26 cellular contexts compared by ENCODE assay signal in the genomic region with DNA sequence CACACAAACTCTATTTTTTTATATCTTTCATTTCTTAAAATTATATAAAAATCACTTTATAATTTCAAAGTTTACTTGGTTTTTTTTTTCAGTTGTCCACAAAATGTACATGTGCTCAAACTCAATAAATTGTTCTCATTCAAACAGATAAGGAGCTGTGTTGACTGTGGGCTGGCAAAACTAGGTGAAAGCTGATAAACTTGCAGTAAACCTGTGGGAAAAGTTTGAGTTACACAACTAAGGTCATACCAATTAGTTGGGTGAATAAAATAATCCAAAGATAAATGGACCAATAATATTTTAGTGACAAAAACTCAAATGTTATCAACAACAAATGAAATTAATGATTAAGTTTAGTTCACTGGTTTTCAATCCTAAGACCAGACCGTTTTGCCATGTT. TPM values are rescaled to one million over a fixed set of nuclear protein-coding genes. Genes with fewer than 3 reads are reported as not detected.
DNase-seq lines count a peak whose midpoint lies in the region; ATAC-seq, FAIRE-seq and TF ChIP-seq lines count a peak whose summit lies in the region.
"Had no signal": no experiment of that assay in that cellular context is flagged by ENCODE, and none has a peak within 500 bp of the region (broad histone marks: within the 10 kb centered on the region; RNA-seq: fewer than 3 reads in every experiment).

No MANE protein-coding gene starts in this region.

- peak overlapping the region; percentile 12 for H3K9ac ChIP-seq in PC-3 (ENCODE audit: low read length)
- H3K9ac ChIP-seq in smooth muscle cell (ENCODE audit: low read depth): no peak overlapping the region

- no peaks in the 10 kb centered on the region for H4K20me1 ChIP-seq in PC-3 (ENCODE audit: low read length)
- H4K20me1 ChIP-seq in smooth muscle cell (ENCODE audit: low read depth): no peaks in the 10 kb centered on the region

- CTCF ChIA-PET in Calu3 (lab: Charles Lee) (interaction anchor here (0.8 to 1.0 kb wide), 2 partner anchors 11 to 22 kb away, joined by 3 to 4 read pairs; no protein-coding TSS in a partner anchor), PC-3 (lab: Charles Lee) (interaction anchor here (0.9 kb wide), 1 partner anchor 81 kb away, joined by 5 read pairs; no protein-coding TSS in a partner anchor)

- POLR2A ChIA-PET in PC-3 (lab: Charles Lee; ENCODE audit: unreplicated experiment): interaction anchor here (1.1 kb wide), 1 partner anchor 79 kb away, joined by 3 read pairs; no protein-coding TSS in a partner anchor

- FAIRE-seq in frontal cortex (lab: Jason Lieb, UNC): peak; percentile 42
- FAIRE-seq: GM12892, GM18507, K562 had no signal

- 53% methylated on average over 1 of the region's 1 CpG for WGBS in smooth muscle cell (ENCODE audit: low lambda C conversion rate)

- ATAC-seq in PC-3 (no peak), sciatic nerve (no peak), GM19035 (IDR thresholded peaks at IDR 0.05; ENCODE audit: unreplicated experiment) (no peak), GM21526 (IDR thresholded peaks at IDR 0.05; ENCODE audit: low FRiP score, unreplicated experiment) (no peak)
- ATAC-seq: HCT116, K562 had no signal

- H3K27ac Mint-ChIP-seq in Calu3 (ENCODE audit: unreplicated experiment): peak overlapping the region; percentile 13
- H3K27ac Mint-ChIP-seq in activated T-cell treated with anti-CD3 and anti-CD28 coated beads, Interleukin-2, amount 50 U/mL, for 24 hours: no peak overlapping the region
- H3K27ac Mint-ChIP-seq: CD4-positive, CD25-positive, alpha-beta regulatory T cell; CD8-positive, alpha-beta memory T cell; HFFc6 had no signal

- no peaks in the 10 kb centered on the region for H3K9me3 ChIP-seq in PC-3 (ENCODE audit: low read length)
- H3K9me3 ChIP-seq in smooth muscle cell (replicated peaks; ENCODE audit: low read depth): no peaks in the 10 kb centered on the region
- H3K9me3 ChIP-seq: BE2C, Caco-2 had no signal

- H3K36me3 ChIP-seq in PC-3 (ENCODE audit: low read depth, low read length): no peaks in the 10 kb centered on the region
- H3K36me3 ChIP-seq in smooth muscle cell (ENCODE audit: low read depth): no peaks in the 10 kb centered on the region
- H3K36me3 ChIP-seq: BE2C had no signal

- peaks cover 4% of the 10 kb centered on the region for H3K9me3 Mint-ChIP-seq in Calu3 (ENCODE audit: low read depth, unreplicated experiment)
- peaks cover 5% of the 10 kb centered on the region for H3K9me3 Mint-ChIP-seq in activated T-cell treated with anti-CD3 and anti-CD28 coated beads, Interleukin-2, amount 50 U/mL, for 24 hours

- BruUV-seq in Calu3 (replicated peaks; lab: Mats Ljungman, UMichigan): no TSS peak
- no TSS peak for BruUV-seq in PC-3 (replicated peaks; lab: Mats Ljungman, UMichigan)

- no peak for DNase-seq in Calu3
- no peak for DNase-seq in PC-3
- no peak for DNase-seq in frontal cortex (ENCODE audit: low spot score in 2 of 2)
- no peak for DNase-seq in smooth muscle cell (lab: John Stamatoyannopoulos, UW; ENCODE audit: unreplicated experiment)
- DNase-seq in sciatic nerve (ENCODE audit: low spot score): no peak
- DNase-seq in activated T-cell treated with anti-CD3 and anti-CD28 coated beads, Interleukin-2, amount 50 U/mL, for 24 hours: no peak
- DNase-seq: ACHN; BE2C; C1 segment of cervical spinal cord; CD4-positive, CD25-positive, alpha-beta regulatory T cell; CD8-positive, alpha-beta memory T cell; DMS153; DMS79; GOT3; H7; HFFc6 had no signal

- peak overlapping the region; percentile 67 for H3K27ac ChIP-seq in PC-3 (ENCODE audit: low read length)
- H3K27ac ChIP-seq in smooth muscle cell (ENCODE audit: low read depth): peak overlapping the region; percentile 61

- H3K4me1 ChIP-seq in PC-3 (ENCODE audit: insufficient read depth, low read length) (peaks cover 30% of the 10 kb centered on the region), smooth muscle cell (ENCODE audit: low read depth) (no peaks in the 10 kb centered on the region)
- H3K4me1 ChIP-seq: BE2C had no signal

- peak overlapping the region; percentile 11; the same call in 1 of the 2 replicates for H2AFZ ChIP-seq in PC-3 (ENCODE audit: low read length)
- H2AFZ ChIP-seq in smooth muscle cell (ENCODE audit: low read depth): no peak overlapping the region

- no peaks in the 10 kb centered on the region for H3K9me2 ChIP-seq in PC-3 (replicated peaks; ENCODE audit: low read length)

- no peaks in the 10 kb centered on the region for H3F3A ChIP-seq in PC-3 (ENCODE audit: low read length, unreplicated experiment)
- H3F3A ChIP-seq in smooth muscle cell (ENCODE audit: low read depth): no peaks in the 10 kb centered on the region

- H3K79me2 ChIP-seq in PC-3 (ENCODE audit: low read length): no peaks in the 10 kb centered on the region
- no peaks in the 10 kb centered on the region for H3K79me2 ChIP-seq in smooth muscle cell (ENCODE audit: low read depth)

- H3K4me2 ChIP-seq in PC-3 (ENCODE audit: low read length) (peak overlapping the region; percentile 38), smooth muscle cell (no peak overlapping the region)

- intact Hi-C loops in Calu3 (cut with micrococcal nuclease; ENCODE audit: unreplicated experiment) (no loop called here), PC-3 (cut with micrococcal nuclease) (no loop called here), sciatic nerve (cut with DNase I) (no loop called here)

- H3K27me3 ChIP-seq in PC-3 (ENCODE audit: low read length) (no peaks in the 10 kb centered on the region), smooth muscle cell (ENCODE audit: low read depth) (no peaks in the 10 kb centered on the region)

- H3K4me3 ChIP-seq in PC-3 (ENCODE audit: low read length) (no peak overlapping the region), smooth muscle cell (no peak overlapping the region)
- H3K4me3 ChIP-seq: K562 had no signal

- TF ChIP-seq CTCF in Calu3 (IDR thresholded peaks at IDR 0.05; ENCODE audit: unreplicated experiment) (no peak), PC-3 (conservative IDR thresholded peaks at IDR 0.05; ENCODE audit: low read depth, low read length) (no peak), smooth muscle cell (IDR thresholded peaks at IDR 0.05; ENCODE audit: borderline replicate concordance, insufficient read depth, poor library complexity, severe bottlenecking) (no peak)

- no peaks in the 10 kb centered on the region for H3K36me3 Mint-ChIP-seq in Calu3 (ENCODE audit: insufficient read depth, unreplicated experiment)
- H3K36me3 Mint-ChIP-seq in activated T-cell treated with anti-CD3 and anti-CD28 coated beads, Interleukin-2, amount 50 U/mL, for 24 hours (ENCODE audit: low read depth): no peaks in the 10 kb centered on the region
- H3K36me3 Mint-ChIP-seq: CD4-positive, CD25-positive, alpha-beta regulatory T cell had no signal

- no peak overlapping the region for H3K4me3 Mint-ChIP-seq in Calu3 (ENCODE audit: low read depth, unreplicated experiment)
- no peak overlapping the region for H3K4me3 Mint-ChIP-seq in activated T-cell treated with anti-CD3 and anti-CD28 coated beads, Interleukin-2, amount 50 U/mL, for 24 hours
- H3K4me3 Mint-ChIP-seq: CD4-positive, CD25-positive, alpha-beta regulatory T cell; CD8-positive, alpha-beta memory T cell; HFFc6 had no signal

- H3K27me3 Mint-ChIP-seq in Calu3 (ENCODE audit: unreplicated experiment): no peaks in the 10 kb centered on the region
- H3K27me3 Mint-ChIP-seq in activated T-cell treated with anti-CD3 and anti-CD28 coated beads, Interleukin-2, amount 50 U/mL, for 24 hours: peaks cover 17% of the 10 kb centered on the region

- peaks cover 23% of the 10 kb centered on the region for H3K4me1 Mint-ChIP-seq in Calu3 (ENCODE audit: low read depth, unreplicated experiment)
- no peaks in the 10 kb centered on the region for H3K4me1 Mint-ChIP-seq in activated T-cell treated with anti-CD3 and anti-CD28 coated beads, Interleukin-2, amount 50 U/mL, for 24 hours (ENCODE audit: low read depth)
- H3K4me1 Mint-ChIP-seq: CD4-positive, CD25-positive, alpha-beta regulatory T cell; CD8-positive, alpha-beta memory T cell had no signal

RNA-seq across cellular contexts. Expression of gene UPK1B, which starts 12.6 kb away (rescaled TPM):
- total RNA-seq in Calu3 (2022) (26.9 and 32.8 TPM in 2 replicates), PC-3 (2014; rRNA removed) (0.04 TPM in 1 of 2 replicates, not detected in the other), frontal cortex (not detected), smooth muscle cell (6.3 and 9.1 TPM in 2 replicates), sciatic nerve (0.98 TPM)
- polyA plus RNA-seq in smooth muscle cell: 1.1 and 2.8 TPM in 2 replicates
- total RNA-seq: A172; CD4-positive, CD25-positive, alpha-beta regulatory T cell; CD8-positive, alpha-beta memory T cell; Daoy; HT-29 had no signal
- polyA plus RNA-seq: CD4-positive, CD25-positive, alpha-beta regulatory T cell; CD8-positive, alpha-beta memory T cell had no signal

RNA-seq across cellular contexts. Expression of gene TEX55, which starts 14.8 kb away (rescaled TPM):
- total RNA-seq in Calu3 (2022) (not detected in 2 replicates), PC-3 (2014; rRNA removed) (0.33 TPM in 1 of 2 replicates, not detected in the other), frontal cortex (not detected), smooth muscle cell (not detected in 2 replicates), sciatic nerve (not detected)
- polyA plus RNA-seq in smooth muscle cell: not detected in 2 replicates
- total RNA-seq: A172; Caco-2; CD4-positive, CD25-positive, alpha-beta regulatory T cell; CD8-positive, alpha-beta memory T cell; Daoy; H7; HFFc6; HT-29; K562 had no signal
- polyA plus RNA-seq: CD4-positive, CD25-positive, alpha-beta regulatory T cell; CD8-positive, alpha-beta memory T cell; K562 had no signal
